13 cellular contexts compared by ENCODE assay signal in the genomic region with DNA sequence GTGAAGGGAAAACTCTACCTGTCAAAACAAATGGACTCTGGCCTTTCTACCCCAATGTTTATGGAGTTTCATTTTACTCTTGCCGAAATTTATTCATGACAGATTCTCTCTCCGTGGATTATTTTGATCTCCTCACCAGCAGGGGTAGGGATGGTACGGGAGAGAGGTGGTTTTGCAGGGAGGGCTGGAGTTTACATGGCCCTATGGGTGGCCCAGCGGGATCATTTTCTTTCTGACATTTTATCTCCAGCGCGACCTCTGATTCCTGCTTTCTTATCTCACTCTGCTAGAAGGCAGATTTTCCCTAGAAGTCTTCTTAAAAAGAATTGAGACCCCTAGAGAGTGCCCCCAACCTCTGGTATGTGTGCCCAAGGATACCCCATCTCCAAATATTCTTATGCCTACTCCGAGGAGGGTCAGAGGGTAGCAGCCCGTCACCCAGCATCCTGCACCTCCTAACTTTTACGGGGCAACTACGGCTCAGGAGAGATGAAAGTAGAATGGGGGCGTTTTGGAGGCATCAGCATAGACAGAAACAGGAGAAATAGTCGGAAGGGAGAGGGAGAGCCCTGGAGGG. TPM values are rescaled to one million over a fixed set of nuclear protein-coding genes. Genes with fewer than 3 reads are reported as not detected.
DNase-seq lines count a peak whose midpoint lies in the region; ATAC-seq and TF ChIP-seq lines count a peak whose summit lies in the region.
"Had no signal": no experiment of that assay in that cellular context is flagged by ENCODE, and none has a peak within 500 bp of the region (broad histone marks: within the 10 kb centered on the region; RNA-seq: fewer than 3 reads in every experiment).

No MANE protein-coding gene starts in this region.

- H3K4me1 ChIP-seq in left ventricle myocardium inferior, result peaks cover 48% of the 10 kb centered on the region
- H3K4me1 ChIP-seq in mesodermal cell (ENCODE audit: control insufficient read depth, insufficient read depth, low read length, poor library complexity, severe bottlenecking), result peaks cover 43% of the 10 kb centered on the region

- no peak for TF ChIP-seq CTCF in left ventricle myocardium inferior (IDR thresholded peaks at IDR 0.05; ENCODE audit: borderline replicate concordance)

- H3K36me3 ChIP-seq in left ventricle myocardium inferior (no peaks in the 10 kb centered on the region), mesodermal cell (ENCODE audit: control insufficient read depth, insufficient read depth, low read length) (no peaks in the 10 kb centered on the region)
- H3K36me3 ChIP-seq: MG63 had no signal

- no peaks in the 10 kb centered on the region for H3K9me3 Mint-ChIP-seq in activated T-helper 1 cell treated with anti-CD3 and anti-CD28 coated beads, Interleukin-12 subunit alpha, Interleukin-12 subunit beta, Interleukin-2, Interleukin-4 antibody, amounts not matched to agents 30 ng/mL and 10 ng/mL and 1 ng/mL, durations not matched to agents 14 hours and 24 hours and 36 hours

- H3K4me1 Mint-ChIP-seq in activated T-helper 1 cell treated with anti-CD3 and anti-CD28 coated beads, Interleukin-12 subunit alpha, Interleukin-12 subunit beta, Interleukin-2, Interleukin-4 antibody, amounts not matched to agents 30 ng/mL and 10 ng/mL and 1 ng/mL, durations not matched to agents 14 hours and 24 hours and 36 hours (ENCODE audit: low read depth), result peaks cover 77% of the 10 kb centered on the region

- H3K9me3 ChIP-seq in left ventricle myocardium inferior (replicated peaks), result no peaks in the 10 kb centered on the region
- H3K9me3 ChIP-seq in mesodermal cell (ENCODE audit: control insufficient read depth, low read length), result no peaks in the 10 kb centered on the region
- H3K9me3 ChIP-seq: MG63 had no signal

- no peak for ATAC-seq in Right ventricle myocardium inferior
- ATAC-seq in esophagus mucosa, result no peak
- no peak for ATAC-seq in GM18873 (IDR thresholded peaks at IDR 0.05; ENCODE audit: low FRiP score, unreplicated experiment)
- ATAC-seq: HCT116 had no signal

- DNase-seq in left ventricle myocardium inferior (no peak), Right ventricle myocardium inferior (ENCODE audit: missing footprints) (no peak), HCEC 1CT (no peak), DMS114 treated with DMSO at 0.1 percent for 48 hours (lab: John Stamatoyannopoulos, UW; ENCODE audit: unreplicated experiment) (no peak)
- no peak for DNase-seq in activated T-helper 1 cell treated with anti-CD3 and anti-CD28 coated beads, Interleukin-12 subunit alpha, Interleukin-12 subunit beta, Interleukin-2, Interleukin-4 antibody, amounts not matched to agents 30 ng/mL and 10 ng/mL and 1 ng/mL, durations not matched to agents 14 hours and 24 hours and 36 hours (ENCODE audit: low spot score)
- DNase-seq: amygdala; effector memory CD4-positive, alpha-beta T cell; NCI-H226 had no signal

- peak overlapping the region; percentile 40 for H3K4me3 Mint-ChIP-seq in activated T-helper 1 cell treated with anti-CD3 and anti-CD28 coated beads, Interleukin-12 subunit alpha, Interleukin-12 subunit beta, Interleukin-2, Interleukin-4 antibody, amounts not matched to agents 30 ng/mL and 10 ng/mL and 1 ng/mL, durations not matched to agents 14 hours and 24 hours and 36 hours

- peak overlapping the region; percentile 55 for H3K4me3 ChIP-seq in left ventricle myocardium inferior
- peak overlapping the region; percentile 39 for H3K4me3 ChIP-seq in mesodermal cell (ENCODE audit: extremely low read depth, insufficient read depth, low read length, poor library complexity, severe bottlenecking)

- peaks cover 7% of the 10 kb centered on the region for H3K36me3 Mint-ChIP-seq in activated T-helper 1 cell treated with anti-CD3 and anti-CD28 coated beads, Interleukin-12 subunit alpha, Interleukin-12 subunit beta, Interleukin-2, Interleukin-4 antibody, amounts not matched to agents 30 ng/mL and 10 ng/mL and 1 ng/mL, durations not matched to agents 14 hours and 24 hours and 36 hours (ENCODE audit: low read depth)

- 0 to 2% methylated on average over 2 to 6 of the region's 12 CpGs for WGBS in mesodermal cell (ENCODE audit: insufficient coverage in 2 of 2), 2 experiments

- H3K27me3 ChIP-seq in left ventricle myocardium inferior (ENCODE audit: low read depth), result peaks cover 100% of the 10 kb centered on the region

- intact Hi-C loops in left ventricle myocardium inferior (cut with micrococcal nuclease) (no loop called here), Right ventricle myocardium inferior (cut with DNase I) (no loop called here)
- intact Hi-C loops in activated T-helper 1 cell treated with anti-CD3 and anti-CD28 coated beads, Interleukin-12 subunit alpha, Interleukin-12 subunit beta, Interleukin-2, Interleukin-4 antibody, amounts not matched to agents 30 ng/mL and 10 ng/mL and 1 ng/mL, durations not matched to agents 14 hours and 24 hours and 36 hours (cut with micrococcal nuclease), result no loop called here

- H3K27ac ChIP-seq in left ventricle myocardium inferior (replicated peaks) (no peak overlapping the region), mesodermal cell (ENCODE audit: low read depth, low read length, severe bottlenecking) (no peak overlapping the region)

- peak overlapping the region; percentile 78 for H3K27ac Mint-ChIP-seq in activated T-helper 1 cell treated with anti-CD3 and anti-CD28 coated beads, Interleukin-12 subunit alpha, Interleukin-12 subunit beta, Interleukin-2, Interleukin-4 antibody, amounts not matched to agents 30 ng/mL and 10 ng/mL and 1 ng/mL, durations not matched to agents 14 hours and 24 hours and 36 hours

- H3K27me3 Mint-ChIP-seq in activated T-helper 1 cell treated with anti-CD3 and anti-CD28 coated beads, Interleukin-12 subunit alpha, Interleukin-12 subunit beta, Interleukin-2, Interleukin-4 antibody, amounts not matched to agents 30 ng/mL and 10 ng/mL and 1 ng/mL, durations not matched to agents 14 hours and 24 hours and 36 hours (ENCODE audit: insufficient read depth), result peaks cover 91% of the 10 kb centered on the region

RNA-seq across cellular contexts. Expression of a gene that starts 10.1 kb away (rescaled TPM):
- 1.4 TPM for total RNA-seq in left ventricle myocardium inferior
- 1.3 TPM for total RNA-seq in Right ventricle myocardium inferior
- 79.5 TPM in 2 replicates for total RNA-seq in activated T-helper 1 cell treated with anti-CD3 and anti-CD28 coated beads, Interleukin-12 subunit alpha, Interleukin-12 subunit beta, Interleukin-2, Interleukin-4 antibody, amounts not matched to agents 30 ng/mL and 10 ng/mL and 1 ng/mL, durations not matched to agents 14 hours and 24 hours and 36 hours
- 41.5 TPM for polyA plus RNA-seq in mesodermal cell (2013, experiment 1 of 2)
- polyA plus RNA-seq in mesodermal cell (2013, experiment 2 of 2), result 28.9 TPM
- 0.76 TPM for total RNA-seq in esophagus mucosa

Comparison
In these comparisons a context has a peak if more than half of its experiments do, and no peak if none do; other contexts are left out.
1. RNA of a gene that starts 10.1 kb away (total RNA-seq): 79.5 TPM in activated T-helper 1 cell treated with anti-CD3 and anti-CD28 coated beads, Interleukin-12 subunit alpha, Interleukin-12 subunit beta, Interleukin-2, Interleukin-4 antibody, amounts not matched to agents 30 ng/mL and 10 ng/mL and 1 ng/mL, durations not matched to agents 14 hours and 24 hours and 36 hours; 1.4 TPM in left ventricle myocardium inferior (single experiment), 1.3 TPM in Right ventricle myocardium inferior (single experiment) and 0.76 TPM in esophagus mucosa (single experiment); every median in the first group is over 10 times any median in the second.